16 cellular contexts compared by ENCODE assay signal in the genomic region with DNA sequence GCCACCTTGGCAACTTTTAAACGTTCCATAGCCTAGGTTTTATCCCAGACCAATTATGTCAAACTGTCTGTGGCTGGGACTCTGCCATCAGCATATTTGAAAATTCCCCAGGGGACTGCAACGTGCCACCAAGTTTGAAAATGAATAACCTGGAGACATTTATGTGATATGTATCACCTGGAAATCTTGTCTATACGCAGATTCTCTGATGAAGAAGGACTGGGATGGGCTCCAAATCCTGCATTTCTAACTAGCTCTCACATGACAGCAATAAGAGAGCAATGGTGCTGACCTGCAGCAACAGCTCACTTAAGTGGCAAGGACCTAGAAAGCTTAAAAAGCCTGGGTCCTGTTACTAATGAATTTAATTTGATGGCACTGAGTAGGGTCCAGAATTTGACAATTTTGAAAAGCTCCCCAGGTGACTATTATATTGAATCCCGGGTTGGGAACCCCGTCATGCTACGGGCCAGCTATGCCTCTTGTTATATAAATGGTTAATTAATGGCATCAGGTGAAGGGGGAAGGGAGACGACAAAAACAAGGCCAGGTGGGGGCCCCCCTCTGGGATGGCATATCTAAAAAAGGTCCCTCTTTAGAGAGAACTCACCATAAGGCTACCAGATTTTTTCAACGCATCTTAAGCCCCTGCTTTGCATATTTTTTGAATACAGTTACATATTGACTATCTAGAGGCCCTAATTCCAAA.
"Had no signal": no experiment of that assay in that cellular context is flagged by ENCODE, and none has a peak within 500 bp of the region (broad histone marks: within the 10 kb centered on the region; RNA-seq: fewer than 3 reads in every experiment).

No MANE protein-coding gene starts in this region.

- DNase-seq: activated CD4-positive, alpha-beta memory T cell treated with anti-CD3 and anti-CD28 coated beads for 36 hours; activated naive CD4-positive, alpha-beta T cell; activated naive CD8-positive, alpha-beta T cell treated with anti-CD3 and anti-CD28 coated beads for 36 hours; amniotic stem cell; dermis blood vessel endothelial cell; effector memory CD4-positive, alpha-beta T cell; heart right ventricle; mesenchymal stem cell; mucosa of descending colon; naive B cell; psoas muscle; right cardiac atrium; stimulated activated naive CD8-positive, alpha-beta T cell treated with anti-CD3 and anti-CD28 coated beads, Interleukin-15, Interleukin-2, amounts not matched to agents 100 U/mL and 50 U/mL, for 24 hours; tibial artery had no signal

- ATAC-seq: activated T-helper 17 cell treated with anti-CD3 and anti-CD28 coated beads, Interleukin-2, amount 50 U/mL, for 72 hours; gastroesophageal sphincter; heart right ventricle; mucosa of descending colon; psoas muscle; right cardiac atrium; stimulated activated naive CD8-positive, alpha-beta T cell treated with anti-CD3 and anti-CD28 coated beads, Interleukin-15, Interleukin-2, amounts not matched to agents 100 U/mL and 50 U/mL, for 24 hours had no signal
